ENCODE assay signal across 29 cellular contexts in the genomic region with DNA sequence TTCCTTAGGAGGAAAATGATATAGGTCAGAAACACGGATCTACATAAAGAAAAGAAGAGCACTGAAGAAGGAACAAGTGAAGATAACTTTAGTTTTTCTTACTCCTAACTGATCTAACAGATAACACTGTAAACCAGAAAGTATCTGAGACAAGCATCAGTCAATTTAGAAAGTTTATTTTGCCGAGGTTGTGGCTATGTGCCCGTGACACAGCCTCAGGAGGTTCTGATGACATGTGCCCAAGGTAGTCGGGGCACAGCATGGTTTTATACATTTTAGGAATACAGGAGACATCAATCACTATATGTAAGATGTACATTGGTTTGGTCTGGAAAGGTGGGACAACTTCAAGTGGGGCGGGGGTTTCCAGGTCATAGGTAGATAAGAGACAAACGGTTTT. TPM values are rescaled to one million over a fixed set of nuclear protein-coding genes. Genes with fewer than 3 reads are reported as not detected.
"Had no signal": no experiment of that assay in that cellular context is flagged by ENCODE, and none has a peak within 500 bp of the region (broad histone marks: within the 10 kb centered on the region; RNA-seq: fewer than 3 reads in every experiment).

No MANE protein-coding gene starts in this region.

- H3K27me3 ChIP-seq: stomach, suprapubic skin, testis, thyroid gland, tibial artery, tibial nerve, transverse colon, upper lobe of left lung, upper lobe of right lung, uterus, vagina had no signal

- DNase-seq: stimulated activated CD4-positive, alpha-beta T cell treated with anti-CD3 and anti-CD28 coated beads, Interleukin-2, amount 100 ng/mL, for 48 hours; stimulated activated CD4-positive, alpha-beta T cell treated with anti-CD3 and anti-CD28 coated beads, Interleukin-4, amount 100 ng/mL, for 1 hour; stimulated activated CD4-positive, alpha-beta T cell treated with anti-CD3 and anti-CD28 coated beads, Interleukin-4, amount 100 ng/mL, for 24 hours; stimulated activated CD4-positive, alpha-beta T cell treated with anti-CD3 and anti-CD28 coated beads, Interleukin-4, amount 100 ng/mL, for 4 hours; stimulated activated CD8-positive, alpha-beta memory T cell treated with anti-CD3 and anti-CD28 coated beads, Interleukin-4, amount 100 ng/mL, for 48 hours; stimulated activated naive B cell treated with anti-CD40 and anti-IgM and Interleukin-4, amounts not matched to agents 10 μg/mL and 1 μg/mL and 100 μg/mL, for 72 hours; stimulated activated naive CD4-positive, alpha-beta T cell; stimulated activated naive CD4-positive, alpha-beta T cell treated with Interleukin-2 at 50 U/mL for 16 hours; stimulated activated naive CD8-positive, alpha-beta T cell treated with anti-CD3 and anti-CD28 coated beads, Interleukin-15, amount 100 ng/mL, for 72 hours; stimulated activated naive CD8-positive, alpha-beta T cell treated with anti-CD3 and anti-CD28 coated beads, Interleukin-15, Interleukin-2, amounts not matched to agents 100 U/mL and 50 U/mL, for 24 hours; stomach; substantia nigra; testis; thyroid gland; tibial artery; transverse colon; trophoblast cell; upper lobe of left lung; upper lobe of right lung; uterus had no signal

- H3K9me3 Mint-ChIP-seq: stimulated activated effector memory CD8-positive, alpha-beta T cell treated with anti-CD3 and anti-CD28 coated beads, Interleukin-12 subunit alpha, Interleukin-12 subunit beta, amount 100 ng/mL, for 72 hours; stimulated activated memory B cell treated with anti-CD40 and anti-IgM and Interleukin-4, amounts not matched to agents 10 μg/mL and 1 μg/mL and 100 μg/mL, for 72 hours; stimulated activated naive CD8-positive, alpha-beta T cell treated with anti-CD3 and anti-CD28 coated beads, Interleukin-15, amount 100 ng/mL, for 72 hours; stimulated activated naive CD8-positive, alpha-beta T cell treated with anti-CD3 and anti-CD28 coated beads, Interleukin-15, Interleukin-2, amounts not matched to agents 100 ng/mL and 50 ng/mL, for 24 hours; type B pancreatic cell had no signal

- FAIRE-seq: urothelium cell line had no signal

- H3K27me3 Mint-ChIP-seq: stimulated activated memory B cell treated with anti-CD40 and anti-IgM and Interleukin-4, amounts not matched to agents 10 μg/mL and 1 μg/mL and 100 μg/mL, for 72 hours; stimulated activated naive B cell treated with anti-CD40 and anti-IgM and Interleukin-4, amounts not matched to agents 10 μg/mL and 1 μg/mL and 100 μg/mL, for 72 hours; stimulated activated naive CD8-positive, alpha-beta T cell treated with anti-CD3 and anti-CD28 coated beads, Interleukin-15, amount 100 ng/mL, for 72 hours; stimulated activated naive CD8-positive, alpha-beta T cell treated with anti-CD3 and anti-CD28 coated beads, Interleukin-15, Interleukin-2, amounts not matched to agents 100 ng/mL and 50 ng/mL, for 24 hours; type B pancreatic cell had no signal

- H3K27ac Mint-ChIP-seq: stimulated activated effector memory CD8-positive, alpha-beta T cell treated with anti-CD3 and anti-CD28 coated beads, Interleukin-12 subunit alpha, Interleukin-12 subunit beta, amount 100 ng/mL, for 72 hours; stimulated activated memory B cell treated with anti-CD40 and anti-IgM and Interleukin-4, amounts not matched to agents 10 μg/mL and 1 μg/mL and 100 μg/mL, for 72 hours; stimulated activated naive B cell treated with anti-CD40 and anti-IgM and Interleukin-4, amounts not matched to agents 10 μg/mL and 1 μg/mL and 100 μg/mL, for 72 hours; stimulated activated naive CD8-positive, alpha-beta T cell treated with anti-CD3 and anti-CD28 coated beads, Interleukin-15, amount 100 ng/mL, for 72 hours; stimulated activated naive CD8-positive, alpha-beta T cell treated with anti-CD3 and anti-CD28 coated beads, Interleukin-15, Interleukin-2, amounts not matched to agents 100 ng/mL and 50 ng/mL, for 24 hours; type B pancreatic cell had no signal

- H3K36me3 Mint-ChIP-seq: stimulated activated effector memory CD8-positive, alpha-beta T cell treated with anti-CD3 and anti-CD28 coated beads, Interleukin-12 subunit alpha, Interleukin-12 subunit beta, amount 100 ng/mL, for 72 hours; stimulated activated memory B cell treated with anti-CD40 and anti-IgM and Interleukin-4, amounts not matched to agents 10 μg/mL and 1 μg/mL and 100 μg/mL, for 72 hours; type B pancreatic cell had no signal

- H3K9me3 ChIP-seq: stomach, suprapubic skin, testis, thoracic aorta, thyroid gland, tibial artery, tibial nerve, transverse colon, upper lobe of left lung, upper lobe of right lung, uterus, vagina had no signal

- H3K4me3 ChIP-seq: stomach, suprapubic skin, testis, thoracic aorta, thyroid gland, tibial artery, tibial nerve, transverse colon, upper lobe of left lung, upper lobe of right lung, uterus, vagina had no signal

- H3K27ac ChIP-seq: stomach, suprapubic skin, testis, thoracic aorta, thyroid gland, tibial artery, tibial nerve, transverse colon, upper lobe of left lung, upper lobe of right lung, uterus, vagina had no signal

- ATAC-seq: stimulated activated effector memory CD8-positive, alpha-beta T cell treated with anti-CD3 and anti-CD28 coated beads, Interleukin-12 subunit alpha, Interleukin-12 subunit beta, amount 100 ng/mL, for 72 hours; stimulated activated memory B cell treated with anti-CD40 and anti-IgM and Interleukin-4, amounts not matched to agents 10 μg/mL and 1 μg/mL and 100 μg/mL, for 72 hours; stimulated activated naive B cell treated with anti-CD40 and anti-IgM and Interleukin-4, amounts not matched to agents 10 μg/mL and 1 μg/mL and 100 μg/mL, for 72 hours; stimulated activated naive CD8-positive, alpha-beta T cell treated with anti-CD3 and anti-CD28 coated beads, Interleukin-15, amount 100 ng/mL, for 72 hours; stimulated activated naive CD8-positive, alpha-beta T cell treated with anti-CD3 and anti-CD28 coated beads, Interleukin-15, Interleukin-2, amounts not matched to agents 100 U/mL and 50 U/mL, for 24 hours; upper lobe of right lung had no signal

- H3K4me3 Mint-ChIP-seq: stimulated activated effector memory CD8-positive, alpha-beta T cell treated with anti-CD3 and anti-CD28 coated beads, Interleukin-12 subunit alpha, Interleukin-12 subunit beta, amount 100 ng/mL, for 72 hours; stimulated activated memory B cell treated with anti-CD40 and anti-IgM and Interleukin-4, amounts not matched to agents 10 μg/mL and 1 μg/mL and 100 μg/mL, for 72 hours; stimulated activated naive B cell treated with anti-CD40 and anti-IgM and Interleukin-4, amounts not matched to agents 10 μg/mL and 1 μg/mL and 100 μg/mL, for 72 hours; stimulated activated naive CD8-positive, alpha-beta T cell treated with anti-CD3 and anti-CD28 coated beads, Interleukin-15, amount 100 ng/mL, for 72 hours; stimulated activated naive CD8-positive, alpha-beta T cell treated with anti-CD3 and anti-CD28 coated beads, Interleukin-15, Interleukin-2, amounts not matched to agents 100 ng/mL and 50 ng/mL, for 24 hours; type B pancreatic cell had no signal

- H3K4me1 Mint-ChIP-seq: stimulated activated effector memory CD8-positive, alpha-beta T cell treated with anti-CD3 and anti-CD28 coated beads, Interleukin-12 subunit alpha, Interleukin-12 subunit beta, amount 100 ng/mL, for 72 hours; stimulated activated memory B cell treated with anti-CD40 and anti-IgM and Interleukin-4, amounts not matched to agents 10 μg/mL and 1 μg/mL and 100 μg/mL, for 72 hours; stimulated activated naive CD8-positive, alpha-beta T cell treated with anti-CD3 and anti-CD28 coated beads, Interleukin-15, amount 100 ng/mL, for 72 hours had no signal

- H3K4me1 ChIP-seq: stomach, suprapubic skin, testis, thyroid gland, tibial artery, tibial nerve, transverse colon, upper lobe of left lung, upper lobe of right lung, uterus, vagina had no signal

- H3K36me3 ChIP-seq: stomach, suprapubic skin, thoracic aorta, thyroid gland, tibial artery, tibial nerve, transverse colon, upper lobe of left lung, upper lobe of right lung, uterus, vagina had no signal

RNA-seq across cellular contexts. Expression of a gene that starts 23.0 kb away (rescaled TPM):
- total RNA-seq: vagina had no signal

RNA-seq across cellular contexts. Expression of a gene that starts 23.1 kb away (rescaled TPM):
- total RNA-seq: vagina had no signal
